Comparison of ENCODE assay signal across 8 cellular contexts in genomic region chr11:94623120-94623735, GRCh38. TPM values are rescaled to one million over a fixed set of nuclear protein-coding genes. Genes with fewer than 3 reads are reported as not detected.
DNase-seq lines count a peak whose midpoint lies in the region; ATAC-seq and TF ChIP-seq lines count a peak whose summit lies in the region.

No MANE protein-coding gene starts in this region.

- no peak overlapping the region for H3K4me2 ChIP-seq in neural cell (ENCODE audit: low read length)

- TF ChIP-seq CTCF in Calu3 (IDR thresholded peaks at IDR 0.05; ENCODE audit: unreplicated experiment), result peak; percentile 73
- peak; percentile 56 for TF ChIP-seq CTCF in activated CD8-positive, alpha-beta T cell treated with anti-CD3 and anti-CD28 coated beads for 36 hours (IDR thresholded peaks at IDR 0.05)
- peak; percentile 88 for TF ChIP-seq CTCF in neural cell (IDR thresholded peaks at IDR 0.05; ENCODE audit: poor library complexity, severe bottlenecking)

- peak; percentile 95 for TF ChIP-seq RAD21 in neural cell (conservative IDR thresholded peaks at IDR 0.05)

- H3K4me3 ChIP-seq in neural cell (ENCODE audit: low read length), result no peak overlapping the region

- H3K36me3 ChIP-seq in neural cell (ENCODE audit: insufficient read depth, low read length), result no peaks in the 10 kb centered on the region

- H2AFZ ChIP-seq in neural cell (ENCODE audit: low read depth, low read length), result no peak overlapping the region

- intact Hi-C loops in Calu3 (cut with micrococcal nuclease; ENCODE audit: unreplicated experiment), result loop anchor here (1.0 to 5.0 kb wide), 4 partner anchors 139 to 344 kb away; no protein-coding TSS in a partner anchor
- intact Hi-C loops in activated CD8-positive, alpha-beta T cell treated with anti-CD3 and anti-CD28 coated beads for 36 hours (cut with micrococcal nuclease), result loop anchor here (1.0 to 10.0 kb wide), 2 partner anchors 142 to 274 kb away; partner anchors contain the start of gene AMOTL1

- H3K27me3 ChIP-seq in neural cell (ENCODE audit: insufficient read depth, low read depth, low read length), result no peaks in the 10 kb centered on the region

- TF ChIP-seq EP300 in neural cell (conservative IDR thresholded peaks at IDR 0.05; ENCODE audit: poor library complexity, severe bottlenecking), result no peak

- H3K27me3 Mint-ChIP-seq in Calu3 (ENCODE audit: unreplicated experiment), result no peaks in the 10 kb centered on the region
- H3K27me3 Mint-ChIP-seq in activated CD8-positive, alpha-beta T cell treated with anti-CD3 and anti-CD28 coated beads for 36 hours, result peaks cover 8% of the 10 kb centered on the region

- no peaks in the 10 kb centered on the region for H4K20me1 ChIP-seq in neural cell (ENCODE audit: insufficient read depth)

- peaks cover 4% of the 10 kb centered on the region for H3K36me3 Mint-ChIP-seq in Calu3 (ENCODE audit: insufficient read depth, unreplicated experiment)
- H3K36me3 Mint-ChIP-seq in activated CD8-positive, alpha-beta T cell treated with anti-CD3 and anti-CD28 coated beads for 36 hours (ENCODE audit: low read depth), result peaks cover 6% of the 10 kb centered on the region

- CTCF ChIA-PET in Calu3 (lab: Charles Lee), result interaction anchor here (0.7 to 3.4 kb wide), 8 partner anchors 8 to 274 kb away, joined by 3 to 18 read pairs (median 4); partner anchors contain the start of gene AMOTL1
- CTCF ChIA-PET in activated CD8-positive, alpha-beta T cell treated with anti-CD3 and anti-CD28 coated beads for 36 hours (lab: Charles Lee), result interaction anchor here (0.6 to 2.8 kb wide), 27 partner anchors 8 to 1568 kb away, joined by 3 to 23 read pairs (median 4); no protein-coding TSS in a partner anchor

- no peaks in the 10 kb centered on the region for H3F3A ChIP-seq in neural cell (ENCODE audit: insufficient read depth, low read length, poor library complexity, severe bottlenecking)

- H3K4me1 Mint-ChIP-seq in Calu3 (ENCODE audit: low read depth, unreplicated experiment), result no peaks in the 10 kb centered on the region
- H3K4me1 Mint-ChIP-seq in activated CD8-positive, alpha-beta T cell treated with anti-CD3 and anti-CD28 coated beads for 36 hours (ENCODE audit: low read depth), result no peaks in the 10 kb centered on the region

- DNase-seq in Calu3, result peak; percentile 63
- DNase-seq in HT-29 (ENCODE audit: low spot score), result peak; percentile 95
- DNase-seq in NCI-H774 (lab: John Stamatoyannopoulos, UW), result peak; percentile 77
- DNase-seq in activated CD8-positive, alpha-beta T cell treated with anti-CD3 and anti-CD28 coated beads for 36 hours, result peak; percentile 70
- DNase-seq in fibroblast of peridontal ligament (ENCODE audit: extremely low read depth), result peak; percentile 85
- no peak for DNase-seq in GOT3 (lab: John Stamatoyannopoulos, UW)

- no TSS peak for BruUV-seq in Calu3 (replicated peaks; lab: Mats Ljungman, UMichigan)

- H3K27ac Mint-ChIP-seq in Calu3 (ENCODE audit: unreplicated experiment), result no peak overlapping the region
- H3K27ac Mint-ChIP-seq in activated CD8-positive, alpha-beta T cell treated with anti-CD3 and anti-CD28 coated beads for 36 hours, result no peak overlapping the region

- POLR2A ChIA-PET in activated CD8-positive, alpha-beta T cell treated with anti-CD3 and anti-CD28 coated beads for 36 hours (lab: Charles Lee), result no interaction called here

- no peak overlapping the region for H3K27ac ChIP-seq in neural cell (ENCODE audit: low read length)

- ATAC-seq in GM19455 (IDR thresholded peaks at IDR 0.05; ENCODE audit: unreplicated experiment), result peak; percentile 69
- ATAC-seq in activated CD8-positive, alpha-beta T cell treated with anti-CD3 and anti-CD28 coated beads for 36 hours, result peak; percentile 90

- H3K9me3 ChIP-seq in neural cell (ENCODE audit: low read length), result no peaks in the 10 kb centered on the region

- peaks cover 9% of the 10 kb centered on the region for H3K9me3 Mint-ChIP-seq in Calu3 (ENCODE audit: low read depth, unreplicated experiment)
- peaks cover 7% of the 10 kb centered on the region for H3K9me3 Mint-ChIP-seq in activated CD8-positive, alpha-beta T cell treated with anti-CD3 and anti-CD28 coated beads for 36 hours

- H3K4me3 Mint-ChIP-seq in Calu3 (ENCODE audit: low read depth, unreplicated experiment), result no peak overlapping the region
- no peak overlapping the region for H3K4me3 Mint-ChIP-seq in activated CD8-positive, alpha-beta T cell treated with anti-CD3 and anti-CD28 coated beads for 36 hours

- H3K9ac ChIP-seq in neural cell (ENCODE audit: low read length), result no peak overlapping the region

- no peaks in the 10 kb centered on the region for H3K9me2 ChIP-seq in neural cell (ENCODE audit: insufficient read depth, low read length)

- no peaks in the 10 kb centered on the region for H3K79me2 ChIP-seq in neural cell (replicated peaks; ENCODE audit: insufficient read depth, low read length)

TF ChIP-seq in neural cell, 6 proteins besides CTCF, POLR2A, EP300 and RAD21:
- TF ChIP-seq SMC3 (conservative IDR thresholded peaks at IDR 0.05; ENCODE audit: poor library complexity) (peak; percentile 93), EZH2 (IDR thresholded peaks at IDR 0.05; ENCODE audit: borderline replicate concordance, insufficient read depth, low read length, poor library complexity, severe bottlenecking) (no peak), MXI1 (conservative IDR thresholded peaks at IDR 0.05; ENCODE audit: poor library complexity, severe bottlenecking) (no peak)
- TF ChIP-seq, protein P1, sequence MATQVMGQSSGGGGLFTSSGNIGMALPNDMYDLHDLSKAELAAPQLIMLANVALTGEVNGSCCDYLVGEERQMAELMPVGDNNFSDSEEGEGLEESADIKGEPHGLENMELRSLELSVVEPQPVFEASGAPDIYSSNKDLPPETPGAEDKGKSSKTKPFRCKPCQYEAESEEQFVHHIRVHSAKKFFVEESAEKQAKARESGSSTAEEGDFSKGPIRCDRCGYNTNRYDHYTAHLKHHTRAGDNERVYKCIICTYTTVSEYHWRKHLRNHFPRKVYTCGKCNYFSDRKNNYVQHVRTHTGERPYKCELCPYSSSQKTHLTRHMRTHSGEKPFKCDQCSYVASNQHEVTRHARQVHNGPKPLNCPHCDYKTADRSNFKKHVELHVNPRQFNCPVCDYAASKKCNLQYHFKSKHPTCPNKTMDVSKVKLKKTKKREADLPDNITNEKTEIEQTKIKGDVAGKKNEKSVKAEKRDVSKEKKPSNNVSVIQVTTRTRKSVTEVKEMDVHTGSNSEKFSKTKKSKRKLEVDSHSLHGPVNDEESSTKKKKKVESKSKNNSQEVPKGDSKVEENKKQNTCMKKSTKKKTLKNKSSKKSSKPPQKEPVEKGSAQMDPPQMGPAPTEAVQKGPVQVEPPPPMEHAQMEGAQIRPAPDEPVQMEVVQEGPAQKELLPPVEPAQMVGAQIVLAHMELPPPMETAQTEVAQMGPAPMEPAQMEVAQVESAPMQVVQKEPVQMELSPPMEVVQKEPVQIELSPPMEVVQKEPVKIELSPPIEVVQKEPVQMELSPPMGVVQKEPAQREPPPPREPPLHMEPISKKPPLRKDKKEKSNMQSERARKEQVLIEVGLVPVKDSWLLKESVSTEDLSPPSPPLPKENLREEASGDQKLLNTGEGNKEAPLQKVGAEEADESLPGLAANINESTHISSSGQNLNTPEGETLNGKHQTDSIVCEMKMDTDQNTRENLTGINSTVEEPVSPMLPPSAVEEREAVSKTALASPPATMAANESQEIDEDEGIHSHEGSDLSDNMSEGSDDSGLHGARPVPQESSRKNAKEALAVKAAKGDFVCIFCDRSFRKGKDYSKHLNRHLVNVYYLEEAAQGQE (IDR thresholded peaks at IDR 0.05; ENCODE audit: borderline replicate concordance), result no peak

RNA-seq across cellular contexts. Expression of gene PIWIL4, which starts 56.1 kb away (rescaled TPM):
- total RNA-seq in Calu3 (2022), result 7.7 and 9.9 TPM in 2 replicates
- 4.0 and 8.7 TPM in 2 replicates for total RNA-seq in HT-29 (2014; rRNA removed; shearing (Covaris generic))
- total RNA-seq in activated CD8-positive, alpha-beta T cell treated with anti-CD3 and anti-CD28 coated beads for 36 hours, result under 1 TPM; 0.36 to 0.50 TPM
- polyA plus RNA-seq in neural cell, result 1.3 and 2.9 TPM in 2 replicates
- polyA minus RNA-seq in neural cell, result 0.35 and 0.73 TPM in 2 replicates
